In genomic region chr10:126177414-126178030, GRCh38 we compare ENCODE assay signal across 1 cellular context.
TF ChIP-seq lines count a peak whose summit lies in the region.

No MANE protein-coding gene starts in this region.

TF ChIP-seq in IMR-90, 13 proteins besides CTCF, POLR2A, EP300 and RAD21 (continued from another document):
- TF ChIP-seq MAFK (IDR thresholded peaks at IDR 0.05; ENCODE audit: low read depth, low read length) (no peak), SMC3 (IDR thresholded peaks at IDR 0.05; ENCODE audit: low read depth, low read length) (no peak), USF2 (IDR thresholded peaks at IDR 0.05; ENCODE audit: low read depth, low read length) (no peak), CEBPB (IDR thresholded peaks at IDR 0.05; ENCODE audit: low read depth, low read length) (no peak), RFX5 (IDR thresholded peaks at IDR 0.05; ENCODE audit: low read depth, low read length) (no peak), FOS (IDR thresholded peaks at IDR 0.05; ENCODE audit: low read depth, low read length) (no peak), CHD1 (IDR thresholded peaks at IDR 0.05; ENCODE audit: low read depth, low read length) (no peak), ELK1 (IDR thresholded peaks at IDR 0.05; ENCODE audit: borderline replicate concordance, low read depth, low read length) (no peak), NFE2L2 (IDR thresholded peaks at IDR 0.05; ENCODE audit: low read depth, low read length) (no peak), MAZ (IDR thresholded peaks at IDR 0.05; ENCODE audit: borderline replicate concordance, low read depth, low read length) (no peak)
TF ChIP-seq in IMR-90: peak in this region for 0.
